1 cellular context compared by ENCODE assay signal in the genomic region with DNA sequence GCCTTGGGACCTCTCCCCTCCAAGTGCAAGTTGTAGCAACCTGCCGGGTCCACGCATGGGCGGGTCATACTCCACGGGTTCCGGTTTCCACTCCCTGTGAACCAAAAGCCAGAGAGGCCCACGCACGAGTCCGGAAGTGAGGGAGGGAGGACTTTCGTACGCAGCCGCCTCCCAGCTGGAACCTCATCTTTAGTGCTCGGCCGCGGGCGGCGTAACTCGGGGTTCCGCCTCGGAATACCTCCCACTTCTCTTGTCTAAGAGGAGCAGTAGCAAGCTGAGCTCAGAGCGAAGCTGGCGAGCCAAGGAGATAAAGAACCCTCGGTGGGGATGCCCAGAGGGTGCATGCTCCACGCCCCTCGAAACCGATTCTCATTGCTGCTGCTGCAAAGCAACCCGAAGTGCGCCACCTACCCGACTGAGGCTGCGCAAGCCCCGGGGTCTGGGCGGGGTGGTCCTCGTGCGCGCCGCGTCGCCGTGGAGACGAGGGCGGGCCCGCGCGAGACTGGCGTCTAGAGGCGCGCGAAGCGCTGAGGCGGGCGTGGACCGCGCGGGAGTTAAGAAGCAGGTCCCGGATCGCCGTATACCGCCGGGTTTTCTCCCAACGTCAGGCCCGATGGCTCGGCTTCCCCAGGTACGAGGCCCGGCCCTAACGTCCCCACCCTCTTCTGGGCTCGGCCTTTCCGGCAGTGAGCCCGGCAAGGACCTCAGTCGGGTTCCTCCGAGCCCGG.
A peak's percentile ranks its signal among the peaks of the same experiment; 100 is the strongest.
TF ChIP-seq lines count a peak whose summit lies in the region.

A gene with protein sequence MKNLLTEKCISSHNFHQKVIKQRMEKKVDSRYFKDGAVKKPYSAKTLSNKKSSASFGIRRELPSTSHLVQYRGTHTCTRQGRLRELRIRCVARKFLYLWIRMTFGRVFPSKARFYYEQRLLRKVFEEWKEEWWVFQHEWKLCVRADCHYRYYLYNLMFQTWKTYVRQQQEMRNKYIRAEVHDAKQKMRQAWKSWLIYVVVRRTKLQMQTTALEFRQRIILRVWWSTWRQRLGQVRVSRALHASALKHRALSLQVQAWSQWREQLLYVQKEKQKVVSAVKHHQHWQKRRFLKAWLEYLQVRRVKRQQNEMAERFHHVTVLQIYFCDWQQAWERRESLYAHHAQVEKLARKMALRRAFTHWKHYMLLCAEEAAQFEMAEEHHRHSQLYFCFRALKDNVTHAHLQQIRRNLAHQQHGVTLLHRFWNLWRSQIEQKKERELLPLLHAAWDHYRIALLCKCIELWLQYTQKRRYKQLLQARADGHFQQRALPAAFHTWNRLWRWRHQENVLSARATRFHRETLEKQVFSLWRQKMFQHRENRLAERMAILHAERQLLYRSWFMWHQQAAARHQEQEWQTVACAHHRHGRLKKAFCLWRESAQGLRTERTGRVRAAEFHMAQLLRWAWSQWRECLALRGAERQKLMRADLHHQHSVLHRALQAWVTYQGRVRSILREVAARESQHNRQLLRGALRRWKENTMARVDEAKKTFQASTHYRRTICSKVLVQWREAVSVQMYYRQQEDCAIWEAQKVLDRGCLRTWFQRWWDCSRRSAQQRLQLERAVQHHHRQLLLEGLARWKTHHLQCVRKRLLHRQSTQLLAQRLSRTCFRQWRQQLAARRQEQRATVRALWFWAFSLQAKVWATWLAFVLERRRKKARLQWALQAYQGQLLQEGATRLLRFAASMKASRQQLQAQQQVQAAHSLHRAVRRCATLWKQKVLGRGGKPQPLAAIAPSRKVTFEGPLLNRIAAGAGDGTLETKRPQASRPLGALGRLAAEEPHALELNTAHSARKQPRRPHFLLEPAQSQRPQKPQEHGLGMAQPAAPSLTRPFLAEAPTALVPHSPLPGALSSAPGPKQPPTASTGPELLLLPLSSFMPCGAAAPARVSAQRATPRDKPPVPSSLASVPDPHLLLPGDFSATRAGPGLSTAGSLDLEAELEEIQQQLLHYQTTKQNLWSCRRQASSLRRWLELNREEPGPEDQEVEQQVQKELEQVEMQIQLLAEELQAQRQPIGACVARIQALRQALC (plus strand): TSS at position 530 of the 728 bp plus-strand sequence. CDS start 11,749 bp downstream, outside the sequence.

TF ChIP-seq in HepG2, 621 proteins besides CTCF, POLR2A, EP300 and RAD21 (continued from another document and continues in another):
- TF ChIP-seq, protein P1, sequence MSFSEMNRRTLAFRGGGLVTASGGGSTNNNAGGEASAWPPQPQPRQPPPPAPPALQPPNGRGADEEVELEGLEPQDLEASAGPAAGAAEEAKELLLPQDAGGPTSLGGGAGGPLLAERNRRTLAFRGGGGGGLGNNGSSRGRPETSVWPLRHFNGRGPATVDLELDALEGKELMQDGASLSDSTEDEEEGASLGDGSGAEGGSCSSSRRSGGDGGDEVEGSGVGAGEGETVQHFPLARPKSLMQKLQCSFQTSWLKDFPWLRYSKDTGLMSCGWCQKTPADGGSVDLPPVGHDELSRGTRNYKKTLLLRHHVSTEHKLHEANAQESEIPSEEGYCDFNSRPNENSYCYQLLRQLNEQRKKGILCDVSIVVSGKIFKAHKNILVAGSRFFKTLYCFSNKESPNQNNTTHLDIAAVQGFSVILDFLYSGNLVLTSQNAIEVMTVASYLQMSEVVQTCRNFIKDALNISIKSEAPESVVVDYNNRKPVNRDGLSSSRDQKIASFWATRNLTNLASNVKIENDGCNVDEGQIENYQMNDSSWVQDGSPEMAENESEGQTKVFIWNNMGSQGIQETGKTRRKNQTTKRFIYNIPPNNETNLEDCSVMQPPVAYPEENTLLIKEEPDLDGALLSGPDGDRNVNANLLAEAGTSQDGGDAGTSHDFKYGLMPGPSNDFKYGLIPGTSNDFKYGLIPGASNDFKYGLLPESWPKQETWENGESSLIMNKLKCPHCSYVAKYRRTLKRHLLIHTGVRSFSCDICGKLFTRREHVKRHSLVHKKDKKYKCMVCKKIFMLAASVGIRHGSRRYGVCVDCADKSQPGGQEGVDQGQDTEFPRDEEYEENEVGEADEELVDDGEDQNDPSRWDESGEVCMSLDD (CRISPR knock-in tag; IDR thresholded peaks at IDR 0.05; ENCODE audit: borderline replicate concordance), result 0 out of 2 replicates have a peak, but pooled peaks have one; percentile 61
- peak; percentile 69 for TF ChIP-seq TAF1 (CRISPR knock-in tag; IDR thresholded peaks at IDR 0.05)
- TF ChIP-seq HIVEP1 (CRISPR knock-in tag; IDR thresholded peaks at IDR 0.05), result peak; percentile 75; the same call in 1 of the 2 replicates
- TF ChIP-seq ZNF709 (CRISPR knock-in tag; IDR thresholded peaks at IDR 0.05), result peak; percentile 62; the same call in 1 of the 2 replicates
- no peak for TF ChIP-seq SCMH1 (CRISPR knock-in tag; IDR thresholded peaks at IDR 0.05; ENCODE audit: borderline replicate concordance)
- TF ChIP-seq ZNF607 (CRISPR knock-in tag; IDR thresholded peaks at IDR 0.05; ENCODE audit: borderline replicate concordance), result no peak; the same call in 1 of the 2 replicates
- TF ChIP-seq, protein P2, sequence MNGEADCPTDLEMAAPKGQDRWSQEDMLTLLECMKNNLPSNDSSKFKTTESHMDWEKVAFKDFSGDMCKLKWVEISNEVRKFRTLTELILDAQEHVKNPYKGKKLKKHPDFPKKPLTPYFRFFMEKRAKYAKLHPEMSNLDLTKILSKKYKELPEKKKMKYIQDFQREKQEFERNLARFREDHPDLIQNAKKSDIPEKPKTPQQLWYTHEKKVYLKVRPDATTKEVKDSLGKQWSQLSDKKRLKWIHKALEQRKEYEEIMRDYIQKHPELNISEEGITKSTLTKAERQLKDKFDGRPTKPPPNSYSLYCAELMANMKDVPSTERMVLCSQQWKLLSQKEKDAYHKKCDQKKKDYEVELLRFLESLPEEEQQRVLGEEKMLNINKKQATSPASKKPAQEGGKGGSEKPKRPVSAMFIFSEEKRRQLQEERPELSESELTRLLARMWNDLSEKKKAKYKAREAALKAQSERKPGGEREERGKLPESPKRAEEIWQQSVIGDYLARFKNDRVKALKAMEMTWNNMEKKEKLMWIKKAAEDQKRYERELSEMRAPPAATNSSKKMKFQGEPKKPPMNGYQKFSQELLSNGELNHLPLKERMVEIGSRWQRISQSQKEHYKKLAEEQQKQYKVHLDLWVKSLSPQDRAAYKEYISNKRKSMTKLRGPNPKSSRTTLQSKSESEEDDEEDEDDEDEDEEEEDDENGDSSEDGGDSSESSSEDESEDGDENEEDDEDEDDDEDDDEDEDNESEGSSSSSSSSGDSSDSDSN (CRISPR knock-in tag; IDR thresholded peaks at IDR 0.05), result peak; percentile 73; the same call in 1 of the 2 replicates
- TF ChIP-seq SIX4 (CRISPR knock-in tag; IDR thresholded peaks at IDR 0.05), result no peak
- TF ChIP-seq TCF7 (IDR thresholded peaks at IDR 0.05; ENCODE audit: low read depth), result no peak
- peak; percentile 90 for TF ChIP-seq SAP130 (CRISPR knock-in tag; IDR thresholded peaks at IDR 0.05; ENCODE audit: low read depth)
- TF ChIP-seq MED13 (CRISPR knock-in tag; IDR thresholded peaks at IDR 0.05), result 0 out of 2 replicates have a peak, but pooled peaks have one; percentile 49
- TF ChIP-seq, protein P3, sequence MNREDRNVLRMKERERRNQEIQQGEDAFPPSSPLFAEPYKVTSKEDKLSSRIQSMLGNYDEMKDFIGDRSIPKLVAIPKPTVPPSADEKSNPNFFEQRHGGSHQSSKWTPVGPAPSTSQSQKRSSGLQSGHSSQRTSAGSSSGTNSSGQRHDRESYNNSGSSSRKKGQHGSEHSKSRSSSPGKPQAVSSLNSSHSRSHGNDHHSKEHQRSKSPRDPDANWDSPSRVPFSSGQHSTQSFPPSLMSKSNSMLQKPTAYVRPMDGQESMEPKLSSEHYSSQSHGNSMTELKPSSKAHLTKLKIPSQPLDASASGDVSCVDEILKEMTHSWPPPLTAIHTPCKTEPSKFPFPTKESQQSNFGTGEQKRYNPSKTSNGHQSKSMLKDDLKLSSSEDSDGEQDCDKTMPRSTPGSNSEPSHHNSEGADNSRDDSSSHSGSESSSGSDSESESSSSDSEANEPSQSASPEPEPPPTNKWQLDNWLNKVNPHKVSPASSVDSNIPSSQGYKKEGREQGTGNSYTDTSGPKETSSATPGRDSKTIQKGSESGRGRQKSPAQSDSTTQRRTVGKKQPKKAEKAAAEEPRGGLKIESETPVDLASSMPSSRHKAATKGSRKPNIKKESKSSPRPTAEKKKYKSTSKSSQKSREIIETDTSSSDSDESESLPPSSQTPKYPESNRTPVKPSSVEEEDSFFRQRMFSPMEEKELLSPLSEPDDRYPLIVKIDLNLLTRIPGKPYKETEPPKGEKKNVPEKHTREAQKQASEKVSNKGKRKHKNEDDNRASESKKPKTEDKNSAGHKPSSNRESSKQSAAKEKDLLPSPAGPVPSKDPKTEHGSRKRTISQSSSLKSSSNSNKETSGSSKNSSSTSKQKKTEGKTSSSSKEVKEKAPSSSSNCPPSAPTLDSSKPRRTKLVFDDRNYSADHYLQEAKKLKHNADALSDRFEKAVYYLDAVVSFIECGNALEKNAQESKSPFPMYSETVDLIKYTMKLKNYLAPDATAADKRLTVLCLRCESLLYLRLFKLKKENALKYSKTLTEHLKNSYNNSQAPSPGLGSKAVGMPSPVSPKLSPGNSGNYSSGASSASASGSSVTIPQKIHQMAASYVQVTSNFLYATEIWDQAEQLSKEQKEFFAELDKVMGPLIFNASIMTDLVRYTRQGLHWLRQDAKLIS (CRISPR knock-in tag; IDR thresholded peaks at IDR 0.05), result no peak
- no peak for TF ChIP-seq MAFF (IDR thresholded peaks at IDR 0.05; ENCODE audit: low read depth, low read length)
- peak; percentile 81 for TF ChIP-seq PHF8 (CRISPR knock-in tag; IDR thresholded peaks at IDR 0.05)
- TF ChIP-seq TCF12 (IDR thresholded peaks at IDR 0.05), result no peak
- no peak for TF ChIP-seq TCF12 (CRISPR knock-in tag; IDR thresholded peaks at IDR 0.05)
- no peak for TF ChIP-seq TAF15 (IDR thresholded peaks at IDR 0.05; ENCODE audit: low read depth, low read length, poor library complexity, severe bottlenecking)
- 0 out of 2 replicates have a peak, but pooled peaks have one; percentile 11 for TF ChIP-seq GLI4 (CRISPR knock-in tag; IDR thresholded peaks at IDR 0.05; ENCODE audit: borderline replicate concordance)
- peak; percentile 72; the same call in 1 of the 2 replicates for TF ChIP-seq ZNF232 (CRISPR knock-in tag; IDR thresholded peaks at IDR 0.05; ENCODE audit: borderline replicate concordance)
- TF ChIP-seq ZBTB7B (CRISPR knock-in tag; IDR thresholded peaks at IDR 0.05), result peak; percentile 60; the same call in 1 of the 2 replicates
- TF ChIP-seq ZSCAN12 (CRISPR knock-in tag; IDR thresholded peaks at IDR 0.05), result no peak
- TF ChIP-seq, protein P4, sequence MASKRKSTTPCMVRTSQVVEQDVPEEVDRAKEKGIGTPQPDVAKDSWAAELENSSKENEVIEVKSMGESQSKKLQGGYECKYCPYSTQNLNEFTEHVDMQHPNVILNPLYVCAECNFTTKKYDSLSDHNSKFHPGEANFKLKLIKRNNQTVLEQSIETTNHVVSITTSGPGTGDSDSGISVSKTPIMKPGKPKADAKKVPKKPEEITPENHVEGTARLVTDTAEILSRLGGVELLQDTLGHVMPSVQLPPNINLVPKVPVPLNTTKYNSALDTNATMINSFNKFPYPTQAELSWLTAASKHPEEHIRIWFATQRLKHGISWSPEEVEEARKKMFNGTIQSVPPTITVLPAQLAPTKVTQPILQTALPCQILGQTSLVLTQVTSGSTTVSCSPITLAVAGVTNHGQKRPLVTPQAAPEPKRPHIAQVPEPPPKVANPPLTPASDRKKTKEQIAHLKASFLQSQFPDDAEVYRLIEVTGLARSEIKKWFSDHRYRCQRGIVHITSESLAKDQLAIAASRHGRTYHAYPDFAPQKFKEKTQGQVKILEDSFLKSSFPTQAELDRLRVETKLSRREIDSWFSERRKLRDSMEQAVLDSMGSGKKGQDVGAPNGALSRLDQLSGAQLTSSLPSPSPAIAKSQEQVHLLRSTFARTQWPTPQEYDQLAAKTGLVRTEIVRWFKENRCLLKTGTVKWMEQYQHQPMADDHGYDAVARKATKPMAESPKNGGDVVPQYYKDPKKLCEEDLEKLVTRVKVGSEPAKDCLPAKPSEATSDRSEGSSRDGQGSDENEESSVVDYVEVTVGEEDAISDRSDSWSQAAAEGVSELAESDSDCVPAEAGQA (IDR thresholded peaks at IDR 0.05; ENCODE audit: low read depth), result 0 out of 2 replicates have a peak, but pooled peaks have one; percentile 29
- TF ChIP-seq, protein P4 (CRISPR knock-in tag; IDR thresholded peaks at IDR 0.05; ENCODE audit: borderline replicate concordance), result no peak
